Comparison of ENCODE assay signal across 23 cellular contexts in the genomic region with DNA sequence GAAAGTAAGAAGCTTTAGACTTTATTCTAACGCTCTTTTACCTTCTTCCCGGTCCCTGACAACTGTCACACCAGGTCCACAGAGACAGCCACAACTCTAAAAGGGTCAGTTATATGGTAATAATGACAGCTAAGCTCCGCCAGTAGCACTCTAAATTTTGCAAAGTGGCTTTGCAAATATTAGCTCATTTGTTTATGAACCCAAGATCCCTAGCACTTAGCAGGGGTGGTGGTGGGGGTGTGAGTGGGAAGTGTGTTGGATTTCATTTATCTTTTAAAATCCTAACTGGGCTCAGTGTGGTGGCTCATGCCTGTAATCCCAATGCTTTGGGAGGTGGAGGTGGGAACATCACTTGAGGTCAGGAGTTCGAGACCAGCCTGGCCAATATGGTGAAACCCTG. TPM values are rescaled to one million over a fixed set of nuclear protein-coding genes. Genes with fewer than 3 reads are reported as not detected.
DNase-seq lines count a peak whose midpoint lies in the region; ATAC-seq and TF ChIP-seq lines count a peak whose summit lies in the region.
"Had no signal": no experiment of that assay in that cellular context is flagged by ENCODE, and none has a peak within 500 bp of the region (broad histone marks: within the 10 kb centered on the region; RNA-seq: fewer than 3 reads in every experiment).

No MANE protein-coding gene starts in this region.

- H3K79me2 ChIP-seq in neural progenitor cell (ENCODE audit: low read depth): no peaks in the 10 kb centered on the region

- peak; percentile 15 to 71 (median 32) for DNase-seq in NCI-H1417 (lab: John Stamatoyannopoulos, UW)
- DNase-seq in NCI-H2029 (lab: John Stamatoyannopoulos, UW): peak; percentile 42
- DNase-seq in NCI-H774 (lab: John Stamatoyannopoulos, UW): peak; percentile 19
- no peak for DNase-seq in neural progenitor cell (ENCODE audit: low spot score)
- DNase-seq in thyroid gland: no peak
- no peak for DNase-seq in Calu3
- DNase-seq: ACHN; C1 segment of cervical spinal cord; CD8-positive, alpha-beta memory T cell; MM.1S; NCI-H1105 treated with DMSO at 0.1 percent for 48 hours; NCI-H2081 treated with DMSO at 0.1 percent for 48 hours; NCI-H226; NCI-H524 treated with DMSO at 0.1 percent for 48 hours; PC-3; SIG-M5; T1000 had no signal

- H3K9me3 ChIP-seq in neural progenitor cell (ENCODE audit: low read depth) (no peaks in the 10 kb centered on the region), thyroid gland (no peaks in the 10 kb centered on the region)

- peaks cover 25% of the 10 kb centered on the region for H3K4me1 ChIP-seq in neural progenitor cell
- no peaks in the 10 kb centered on the region for H3K4me1 ChIP-seq in thyroid gland

- no peaks in the 10 kb centered on the region for H4K20me1 ChIP-seq in neural progenitor cell (ENCODE audit: low read depth)

- peak overlapping the region; percentile 46 for H3K4me2 ChIP-seq in neural progenitor cell
- H3K4me2 ChIP-seq: GM23338 had no signal

- peaks cover 31% of the 10 kb centered on the region for H3F3A ChIP-seq in neural progenitor cell (ENCODE audit: low read depth)

- no peak overlapping the region for H3K9ac ChIP-seq in neural progenitor cell

- H3K4me3 Mint-ChIP-seq in neural progenitor cell: no peak overlapping the region
- H3K4me3 Mint-ChIP-seq in Calu3 (ENCODE audit: low read depth, unreplicated experiment): no peak overlapping the region
- H3K4me3 Mint-ChIP-seq: CD8-positive, alpha-beta memory T cell; GM23338 had no signal

- no peak overlapping the region for H3K27ac Mint-ChIP-seq in neural progenitor cell
- no peak overlapping the region for H3K27ac Mint-ChIP-seq in Calu3 (ENCODE audit: unreplicated experiment)
- H3K27ac Mint-ChIP-seq: CD8-positive, alpha-beta memory T cell; GM23338 had no signal

- ATAC-seq in HG02610 (IDR thresholded peaks at IDR 0.05; ENCODE audit: unreplicated experiment): no peak
- ATAC-seq: GM12878, GM23338, HCT116, PC-3, SK-N-SH treated with all-trans-retinoic acid at 6 μM for 48 hours had no signal

- H3K27me3 ChIP-seq in neural progenitor cell (no peaks in the 10 kb centered on the region), thyroid gland (no peaks in the 10 kb centered on the region)

- no peak overlapping the region for H3K27ac ChIP-seq in neural progenitor cell
- no peak overlapping the region for H3K27ac ChIP-seq in thyroid gland
- H3K27ac ChIP-seq: RWPE1 had no signal

- H3K9me3 Mint-ChIP-seq in neural progenitor cell: no peaks in the 10 kb centered on the region
- no peaks in the 10 kb centered on the region for H3K9me3 Mint-ChIP-seq in Calu3 (ENCODE audit: low read depth, unreplicated experiment)
- H3K9me3 Mint-ChIP-seq: CD8-positive, alpha-beta memory T cell; GM23338 had no signal

- H3K36me3 Mint-ChIP-seq in neural progenitor cell (no peaks in the 10 kb centered on the region), Calu3 (ENCODE audit: insufficient read depth, unreplicated experiment) (no peaks in the 10 kb centered on the region)
- H3K36me3 Mint-ChIP-seq: CD8-positive, alpha-beta memory T cell had no signal

- H3K4me1 Mint-ChIP-seq in neural progenitor cell: peaks cover 26% of the 10 kb centered on the region
- H3K4me1 Mint-ChIP-seq in Calu3 (ENCODE audit: low read depth, unreplicated experiment): no peaks in the 10 kb centered on the region
- H3K4me1 Mint-ChIP-seq: CD8-positive, alpha-beta memory T cell had no signal

- WGBS in thyroid gland, 2 donors: 69 to 82% methylated on average over 4 of the region's 4 CpGs

- H3K4me3 ChIP-seq in neural progenitor cell: no peak overlapping the region
- H3K4me3 ChIP-seq in thyroid gland (replicated peaks in 1 of 3): no peak overlapping the region
- H3K4me3 ChIP-seq: GM12878, GM23338 had no signal

- no peak overlapping the region for H2AFZ ChIP-seq in neural progenitor cell (replicated peaks)
- H2AFZ ChIP-seq: GM23338 had no signal

- CTCF ChIA-PET in Calu3 (lab: Charles Lee): interaction anchor here (0.6 to 0.7 kb wide), 2 partner anchors 9 to 458 kb away, joined by 3 to 4 read pairs; no protein-coding TSS in a partner anchor

- H3K36me3 ChIP-seq in neural progenitor cell (no peaks in the 10 kb centered on the region), thyroid gland (no peaks in the 10 kb centered on the region)

- TF ChIP-seq CTCF in neural progenitor cell (IDR thresholded peaks at IDR 0.05) (no peak), thyroid gland (IDR thresholded peaks at IDR 0.05) (no peak), Calu3 (IDR thresholded peaks at IDR 0.05; ENCODE audit: unreplicated experiment) (no peak)

- no peak for TF ChIP-seq POLR2A in thyroid gland (IDR thresholded peaks at IDR 0.05)

- H3K27me3 Mint-ChIP-seq in neural progenitor cell (ENCODE audit: insufficient read depth, low read depth): peaks cover 13% of the 10 kb centered on the region
- peaks cover 19% of the 10 kb centered on the region for H3K27me3 Mint-ChIP-seq in Calu3 (ENCODE audit: unreplicated experiment)

- intact Hi-C loops in thyroid gland (cut with DNase I) (no loop called here), Calu3 (cut with micrococcal nuclease; ENCODE audit: unreplicated experiment) (no loop called here)

- no TSS peak for BruUV-seq in Calu3 (replicated peaks; lab: Mats Ljungman, UMichigan)

RNA-seq across cellular contexts. Expression of a gene that starts 34.8 kb away (rescaled TPM):
- total RNA-seq in neural progenitor cell (ENCODE audit: low replicate concordance) (4.4 and 4.9 TPM in 2 replicates), thyroid gland (1 to 10 TPM; 1.3 to 5.0 (median 2.0) TPM), Calu3 (2022) (19.7 and 20.0 TPM in 2 replicates)

Comparison
In these comparisons a context has a peak if more than half of its experiments do, and no peak if none do; other contexts are left out.
1. DNase-seq: peak in NCI-H1417 (3 of 3), NCI-H2029 (single experiment) and NCI-H774 (single experiment); none in neural progenitor cell (single experiment), thyroid gland (0 of 2) and Calu3 (single experiment).